ENCODE assay signal across 11 cellular contexts in genomic region chr1:59967141-59967697, GRCh38. TPM values are rescaled to one million over a fixed set of nuclear protein-coding genes. Genes with fewer than 3 reads are reported as not detected.
DNase-seq lines count a peak whose midpoint lies in the region; ATAC-seq, FAIRE-seq and TF ChIP-seq lines count a peak whose summit lies in the region.
"Had no signal": no experiment of that assay in that cellular context is flagged by ENCODE, and none has a peak within 500 bp of the region (broad histone marks: within the 10 kb centered on the region; RNA-seq: fewer than 3 reads in every experiment).

No MANE protein-coding gene starts in this region.

- no peak overlapping the region for H2AFZ ChIP-seq in mammary epithelial cell (ENCODE audit: low read depth, low read length)

- dilution Hi-C loops in mammary epithelial cell (cut with HindIII; ENCODE audit: low sequenced_read_pairs): no loop called here

- H3K9ac ChIP-seq in mammary epithelial cell (ENCODE audit: insufficient read depth, low read length): no peak overlapping the region

- no peaks in the 10 kb centered on the region for H3K9me3 ChIP-seq in BE2C
- no peaks in the 10 kb centered on the region for H3K9me3 ChIP-seq in mammary epithelial cell (replicated peaks; ENCODE audit: insufficient read depth, low read length)

- H3K79me2 ChIP-seq in mammary epithelial cell (ENCODE audit: insufficient read depth, low read length): no peaks in the 10 kb centered on the region

- no peak for TF ChIP-seq CTCF in BE2C (IDR thresholded peaks at IDR 0.05; ENCODE audit: low read depth, low read length)
- TF ChIP-seq CTCF in mammary epithelial cell (conservative IDR thresholded peaks at IDR 0.05 in 1 of 2, IDR thresholded peaks at IDR 0.05 in 1 of 2; ENCODE audit: extremely low read depth in 1 of 2, insufficient read depth in 1 of 2, low read depth in 1 of 2, low read length in 2 of 2): no peak

- intact Hi-C loops in mammary epithelial cell (cut with micrococcal nuclease): no loop called here

- H3K4me2 ChIP-seq in mammary epithelial cell (ENCODE audit: insufficient read depth, low read depth, low read length): no peak overlapping the region

- 46% methylated on average over 6 of the region's 6 CpGs for WGBS in mammary epithelial cell (ENCODE audit: low coverage, missing lambda C conversion rate)

- peak; percentile 67 for DNase-seq in BE2C
- DNase-seq in NCI-H1092 treated with DMSO at 0.1 percent for 48 hours (lab: John Stamatoyannopoulos, UW): peak; percentile 60
- peak; percentile 33 for DNase-seq in amniotic stem cell (lab: John Stamatoyannopoulos, UW)
- no peak for DNase-seq in NCI-H446 (lab: John Stamatoyannopoulos, UW)
- DNase-seq in stimulated activated naive CD4-positive, alpha-beta T cell treated with Interleukin-2 at 50 U/mL for 16 hours (lab: John Stamatoyannopoulos, UW): no peak
- DNase-seq in mammary epithelial cell: no peak
- DNase-seq: activated CD4-positive, alpha-beta T cell treated with anti-CD3 and anti-CD28 coated beads for 4 hours; AML-193 had no signal

- H3K4me3 ChIP-seq in BE2C (ENCODE audit: low read depth, low read length) (no peak overlapping the region), mammary epithelial cell (replicated peaks in 1 of 3; ENCODE audit: insufficient read depth in 1 of 3, low read depth in 2 of 3, low read length in 3 of 3) (no peak overlapping the region)

- H4K20me1 ChIP-seq in mammary epithelial cell (ENCODE audit: insufficient read depth, low read length): no peaks in the 10 kb centered on the region

- no peak overlapping the region for H3K27ac ChIP-seq in mammary epithelial cell (ENCODE audit: insufficient read depth, low read depth, low read length)
- H3K27ac ChIP-seq: RWPE1 had no signal

- H3K36me3 ChIP-seq in BE2C (no peaks in the 10 kb centered on the region), mammary epithelial cell (ENCODE audit: insufficient read depth, low read length) (no peaks in the 10 kb centered on the region)

- FAIRE-seq in islet of Langerhans (lab: Jason Lieb, UNC): peak; percentile 68

- no peak for ATAC-seq in GM19324 (IDR thresholded peaks at IDR 0.05; ENCODE audit: low FRiP score, unreplicated experiment)

- CTCF ChIA-PET in mammary epithelial cell (lab: Charles Lee; ENCODE audit: low non-redundant PET): no interaction called here

- H3K27me3 ChIP-seq in BE2C (no peaks in the 10 kb centered on the region), mammary epithelial cell (ENCODE audit: insufficient read depth, low read length) (no peaks in the 10 kb centered on the region)

- no TSS peak for BruUV-seq in mammary epithelial cell (replicated peaks; lab: Mats Ljungman, UMichigan)

- in situ Hi-C loops in mammary epithelial cell (cut with MboI; ENCODE audit: low sequenced_read_pairs in 2 of 2): no loop called here

- H3K4me1 ChIP-seq in BE2C (peaks cover 9% of the 10 kb centered on the region; the same call in 1 of the 2 replicates), mammary epithelial cell (ENCODE audit: insufficient read depth, low read length) (no peaks in the 10 kb centered on the region)

RNA-seq across cellular contexts. Expression of gene CYP2J2, which starts 40.6 kb away (rescaled TPM):
- polyA plus RNA-seq in BE2C (2012; ENCODE audit: insufficient read depth, insufficient read length, low read depth): not detected
- total RNA-seq in mammary epithelial cell: 1 to 10 TPM; 1.1 to 3.2 TPM
- 0.92 TPM for polyA plus RNA-seq in mammary epithelial cell
- polyA minus RNA-seq in mammary epithelial cell: not detected

Comparison
In these comparisons a context has a peak if more than half of its experiments do, and no peak if none do; other contexts are left out.
1. DNase-seq: peak in BE2C (single experiment), NCI-H1092 treated with DMSO at 0.1 percent for 48 hours (single experiment) and amniotic stem cell (single experiment); none in NCI-H446 (0 of 2), stimulated activated naive CD4-positive, alpha-beta T cell treated with Interleukin-2 at 50 U/mL for 16 hours (single experiment) and mammary epithelial cell (single experiment).